Comparison of ENCODE assay signal across 22 cellular contexts in the genomic region with DNA sequence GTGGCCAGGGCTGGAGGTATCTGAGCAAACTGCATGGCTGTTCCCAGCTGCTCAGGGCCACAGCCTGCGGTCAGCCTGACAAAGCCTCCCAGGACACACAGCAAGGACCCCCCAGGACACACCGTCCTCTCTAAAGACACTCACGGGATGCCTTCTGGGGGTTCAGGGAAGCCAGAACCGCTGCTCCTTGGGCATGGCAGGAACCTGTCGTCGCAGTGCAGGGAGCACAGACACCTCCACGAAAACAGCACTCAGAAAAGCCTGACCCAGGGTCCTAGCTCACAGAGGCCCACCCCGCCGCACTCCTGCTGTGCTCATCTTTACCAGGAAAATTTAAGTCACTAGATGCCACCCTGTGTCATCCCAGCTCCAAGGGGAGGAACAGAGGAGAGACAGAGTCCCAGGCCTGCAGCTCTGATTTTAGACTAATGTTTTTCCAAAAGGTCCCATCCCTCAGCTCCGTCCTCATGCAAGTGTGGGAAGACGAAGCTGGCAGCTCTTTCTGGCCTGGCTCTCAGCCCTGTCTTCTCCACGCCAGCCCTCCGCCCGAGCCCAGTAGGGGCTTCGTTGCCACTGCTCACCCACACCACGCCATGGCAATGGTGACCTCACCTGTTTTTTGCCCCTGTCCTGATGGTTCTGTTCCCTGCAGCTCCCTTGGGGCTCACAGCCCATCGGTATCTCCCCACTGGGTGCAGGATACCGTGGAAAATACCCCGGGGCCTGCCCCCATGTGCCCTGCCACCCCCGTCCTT. TPM values are rescaled to one million over a fixed set of nuclear protein-coding genes. Genes with fewer than 3 reads are reported as not detected.
DNase-seq lines count a peak whose midpoint lies in the region; ATAC-seq, FAIRE-seq and TF ChIP-seq lines count a peak whose summit lies in the region.
"Had no signal": no experiment of that assay in that cellular context is flagged by ENCODE, and none has a peak within 500 bp of the region (broad histone marks: within the 10 kb centered on the region; RNA-seq: fewer than 3 reads in every experiment).

No MANE protein-coding gene starts in this region.

- H3K9ac ChIP-seq in astrocyte (ENCODE audit: low read length) = no peak overlapping the region

- H3K4me1 Mint-ChIP-seq in stimulated activated naive CD8-positive, alpha-beta T cell treated with anti-CD3 and anti-CD28 coated beads, Interleukin-15, amount 100 ng/mL, for 72 hours = peaks cover 42% of the 10 kb centered on the region
- peaks cover 5% of the 10 kb centered on the region for H3K4me1 Mint-ChIP-seq in astrocyte (ENCODE audit: low read depth, unreplicated experiment)
- H3K4me1 Mint-ChIP-seq in naive thymus-derived CD8-positive, alpha-beta T cell = peaks cover 4 to 35% (median 19%) of the 10 kb centered on the region in 4 donors

- H2AFZ ChIP-seq in astrocyte (ENCODE audit: low read depth, low read length) = no peak overlapping the region

- FAIRE-seq in astrocyte (lab: Jason Lieb, UNC) = no peak
- FAIRE-seq: endometrium, G401.6, GM19239, RCC 7860 had no signal

- no peak for ATAC-seq in stimulated activated naive CD8-positive, alpha-beta T cell treated with anti-CD3 and anti-CD28 coated beads, Interleukin-15, amount 100 ng/mL, for 72 hours
- no peak for ATAC-seq in stimulated activated naive CD8-positive, alpha-beta T cell treated with anti-CD3 and anti-CD28 coated beads, Interleukin-15, Interleukin-2, amounts not matched to agents 100 U/mL and 50 U/mL, for 24 hours
- no peak for ATAC-seq in naive thymus-derived CD8-positive, alpha-beta T cell
- ATAC-seq in left ventricle myocardium superior (no peak), GM19328 (IDR thresholded peaks at IDR 0.05; ENCODE audit: unreplicated experiment) (no peak)
- ATAC-seq: SK-N-SH treated with all-trans-retinoic acid at 6 μM for 48 hours; stimulated activated memory B cell treated with anti-CD40 and anti-IgM and Interleukin-4, amounts not matched to agents 10 μg/mL and 1 μg/mL and 100 μg/mL, for 72 hours had no signal

- H4K20me1 ChIP-seq in astrocyte (ENCODE audit: insufficient read depth, low read length) = no peaks in the 10 kb centered on the region

- peaks cover 21% of the 10 kb centered on the region for H3K4me1 ChIP-seq in astrocyte (ENCODE audit: insufficient read depth, low read length)

- H3K4me3 Mint-ChIP-seq in stimulated activated naive CD8-positive, alpha-beta T cell treated with anti-CD3 and anti-CD28 coated beads, Interleukin-15, amount 100 ng/mL, for 72 hours = peak overlapping the region; percentile 88 to 94
- H3K4me3 Mint-ChIP-seq in astrocyte (ENCODE audit: unreplicated experiment) = no peak overlapping the region
- H3K4me3 Mint-ChIP-seq in naive thymus-derived CD8-positive, alpha-beta T cell = peak overlapping the region in 9 of 10 donors; percentile 45 to 95 (median 87)

- DNase-seq in stimulated activated naive CD8-positive, alpha-beta T cell treated with anti-CD3 and anti-CD28 coated beads, Interleukin-15, amount 100 ng/mL, for 72 hours = no peak
- no peak for DNase-seq in stimulated activated naive CD8-positive, alpha-beta T cell treated with anti-CD3 and anti-CD28 coated beads, Interleukin-15, Interleukin-2, amounts not matched to agents 100 U/mL and 50 U/mL, for 24 hours
- DNase-seq in astrocyte (ENCODE audit: low read depth) = no peak
- DNase-seq in naive thymus-derived CD8-positive, alpha-beta T cell = no peak
- DNase-seq in activated CD8-positive, alpha-beta memory T cell treated with anti-CD3 and anti-CD28 coated beads, Interleukin-2, amount 50 U/mL, for 4 hours = no peak
- no peak for DNase-seq in left ventricle myocardium superior
- no peak for DNase-seq in stimulated activated naive CD4-positive, alpha-beta T cell (lab: John Stamatoyannopoulos, UW)
- DNase-seq: activated CD4-positive, alpha-beta T cell treated with anti-CD3 and anti-CD28 coated beads, Interleukin-2, amount 50 U/mL, for 4 hours; COR-L47; heart right ventricle; NCI-H187; NCI-H226; retina had no signal

- H3K9me3 ChIP-seq in astrocyte (ENCODE audit: insufficient read depth, low read depth, low read length) = no peaks in the 10 kb centered on the region
- H3K9me3 ChIP-seq: HAP-1, heart right ventricle, neutrophil had no signal

- no peak for TF ChIP-seq CTCF in astrocyte (IDR thresholded peaks at IDR 0.05; ENCODE audit: insufficient read depth, low read depth, low read length)

- intact Hi-C loops in left ventricle myocardium superior (cut with micrococcal nuclease) = no loop called here

- H3K27me3 Mint-ChIP-seq in stimulated activated naive CD8-positive, alpha-beta T cell treated with anti-CD3 and anti-CD28 coated beads, Interleukin-15, amount 100 ng/mL, for 72 hours = no peaks in the 10 kb centered on the region
- H3K27me3 Mint-ChIP-seq in astrocyte (ENCODE audit: low read depth, unreplicated experiment) = peaks cover 15% of the 10 kb centered on the region
- H3K27me3 Mint-ChIP-seq in naive thymus-derived CD8-positive, alpha-beta T cell = peaks cover 0 to 7% (median 5%) of the 10 kb centered on the region in 5 donors

- POLR2A ChIA-PET in naive thymus-derived CD8-positive, alpha-beta T cell (lab: Charles Lee) = interaction anchor here (0.7 to 2.3 kb wide), 4 partner anchors 24 to 334 kb away, joined by 3 to 19 read pairs (median 4); a partner anchor contains a TSS

- peak overlapping the region in 1 of 2 donors; percentile 21 for H3K27ac Mint-ChIP-seq in stimulated activated naive CD8-positive, alpha-beta T cell treated with anti-CD3 and anti-CD28 coated beads, Interleukin-15, amount 100 ng/mL, for 72 hours
- H3K27ac Mint-ChIP-seq in astrocyte (ENCODE audit: unreplicated experiment) = peak overlapping the region; percentile 38
- peak overlapping the region in 8 of 10 donors; percentile 14 to 95 (median 65) for H3K27ac Mint-ChIP-seq in naive thymus-derived CD8-positive, alpha-beta T cell

- H3K27me3 ChIP-seq in astrocyte (ENCODE audit: insufficient read depth, low read length) = peaks cover 3% of the 10 kb centered on the region

- H3K36me3 Mint-ChIP-seq in astrocyte (ENCODE audit: low read depth, unreplicated experiment) = no peaks in the 10 kb centered on the region
- no peaks in the 10 kb centered on the region for H3K36me3 Mint-ChIP-seq in naive thymus-derived CD8-positive, alpha-beta T cell
- H3K36me3 Mint-ChIP-seq: stimulated activated memory B cell treated with anti-CD40 and anti-IgM and Interleukin-4, amounts not matched to agents 10 μg/mL and 1 μg/mL and 100 μg/mL, for 72 hours had no signal

- H3K36me3 ChIP-seq in astrocyte (ENCODE audit: insufficient read depth, low read length) = no peaks in the 10 kb centered on the region
- H3K36me3 ChIP-seq: HAP-1, heart right ventricle, neutrophil had no signal

- no peak overlapping the region for H3K4me3 ChIP-seq in astrocyte (ENCODE audit: insufficient read depth, low read depth, low read length)
- H3K4me3 ChIP-seq: HAP-1 had no signal

- no peak overlapping the region for H3K27ac ChIP-seq in astrocyte (ENCODE audit: low read depth, low read length)
- H3K27ac ChIP-seq: heart right ventricle, neutrophil had no signal

- H3K4me2 ChIP-seq in astrocyte (ENCODE audit: low read length) = no peak overlapping the region

- H3K79me2 ChIP-seq in astrocyte (ENCODE audit: insufficient read depth, low read length) = no peaks in the 10 kb centered on the region

- H3K9me3 Mint-ChIP-seq in stimulated activated naive CD8-positive, alpha-beta T cell treated with anti-CD3 and anti-CD28 coated beads, Interleukin-15, amount 100 ng/mL, for 72 hours = no peaks in the 10 kb centered on the region
- H3K9me3 Mint-ChIP-seq in astrocyte (ENCODE audit: unreplicated experiment) = peaks cover 2% of the 10 kb centered on the region
- H3K9me3 Mint-ChIP-seq in naive thymus-derived CD8-positive, alpha-beta T cell = no peaks in the 10 kb centered on the region
- H3K9me3 Mint-ChIP-seq: stimulated activated memory B cell treated with anti-CD40 and anti-IgM and Interleukin-4, amounts not matched to agents 10 μg/mL and 1 μg/mL and 100 μg/mL, for 72 hours had no signal

RNA-seq across cellular contexts. Expression of a gene that starts 23.9 kb away (rescaled TPM):
- total RNA-seq in astrocyte = 14.3 and 16.0 TPM in 2 replicates
- 10 to 100 TPM; 18.2 to 19.3 TPM for total RNA-seq in naive thymus-derived CD8-positive, alpha-beta T cell
- 10 to 100 TPM; 37.0 to 65.6 (median 37.1) TPM for polyA plus RNA-seq in naive thymus-derived CD8-positive, alpha-beta T cell
- total RNA-seq in left ventricle myocardium superior = 6.8 TPM
